ENCODE assay signal across 10 cellular contexts in genomic region chr12:53061404-53062010, GRCh38. TPM values are rescaled to one million over a fixed set of nuclear protein-coding genes. Genes with fewer than 3 reads are reported as not detected.
A peak's percentile ranks its signal among the peaks of the same experiment; 100 is the strongest.
DNase-seq lines count a peak whose midpoint lies in the region; ATAC-seq and TF ChIP-seq lines count a peak whose summit lies in the region.
"Had no signal": no experiment of that assay in that cellular context is flagged by ENCODE, and none has a peak within 500 bp of the region (broad histone marks: within the 10 kb centered on the region; RNA-seq: fewer than 3 reads in every experiment).

No MANE protein-coding gene starts in this region.

- no peak overlapping the region for H3K4me2 ChIP-seq in OCI-LY7 (ENCODE audit: low read length)

- H3K9me2 ChIP-seq in OCI-LY7 (ENCODE audit: insufficient read depth, low read length), result no peaks in the 10 kb centered on the region

- no peaks in the 10 kb centered on the region for H4K20me1 ChIP-seq in OCI-LY7 (ENCODE audit: insufficient read depth, low read length)

- TF ChIP-seq POLR2A in gastroesophageal sphincter (IDR thresholded peaks at IDR 0.05) (no peak), GM18505 (IDR thresholded peaks at IDR 0.05; ENCODE audit: borderline replicate concordance, extremely low read depth, insufficient read depth, insufficient read length) (no peak)

- H2AFZ ChIP-seq in OCI-LY7 (ENCODE audit: low read length), result no peak overlapping the region

- CTCF ChIA-PET in OCI-LY7 (lab: Charles Lee; ENCODE audit: unreplicated experiment), result interaction anchor here (0.5 to 1.0 kb wide), 2 partner anchors 10 to 41 kb away, joined by 4 to 13 read pairs; no protein-coding TSS in a partner anchor

- H3K9me3 ChIP-seq in OCI-LY7 (ENCODE audit: low read length) (no peaks in the 10 kb centered on the region), gastroesophageal sphincter (no peaks in the 10 kb centered on the region), thoracic aorta (no peaks in the 10 kb centered on the region)

- H3K27me3 ChIP-seq in gastroesophageal sphincter (no peaks in the 10 kb centered on the region), thoracic aorta (replicated peaks; ENCODE audit: insufficient read depth) (no peaks in the 10 kb centered on the region)

- no peak for TF ChIP-seq EP300 in gastroesophageal sphincter (IDR thresholded peaks at IDR 0.05)

- peak; percentile 32 for DNase-seq in SIG-M5 treated with dmso at 0.1 percent for 504 hours (lab: John Stamatoyannopoulos, UW; ENCODE audit: unreplicated experiment)
- no peak for DNase-seq in SIG-M5 (lab: John Stamatoyannopoulos, UW)
- no peak for DNase-seq in OCI-LY7 (ENCODE audit: low spot score)
- no peak for DNase-seq in thoracic aorta (ENCODE audit: low spot score)
- no peak for DNase-seq in activated CD8-positive, alpha-beta memory T cell treated with anti-CD3 and anti-CD28 coated beads for 24 hours

- peaks cover 16% of the 10 kb centered on the region; the same call in 1 of the 2 replicates for H3K36me3 ChIP-seq in OCI-LY7 (ENCODE audit: insufficient read depth, low read length)
- H3K36me3 ChIP-seq in gastroesophageal sphincter, result peaks cover 0 to 97% of the 10 kb centered on the region in 2 donors
- peaks cover 77% of the 10 kb centered on the region for H3K36me3 ChIP-seq in thoracic aorta

- H3K4me3 ChIP-seq in OCI-LY7 (ENCODE audit: low read depth, low read length, poor library complexity, severe bottlenecking) (no peak overlapping the region), gastroesophageal sphincter (no peak overlapping the region), thoracic aorta (no peak overlapping the region)

- H3K27ac ChIP-seq in OCI-LY7 (ENCODE audit: low read depth, low read length, poor library complexity, severe bottlenecking) (no peak overlapping the region), gastroesophageal sphincter (peak overlapping the region in 3 of 4 donors; percentile 85 to 95 (median 86)), thoracic aorta (peak overlapping the region; percentile 50 to 84)

- no TSS peak for BruUV-seq in OCI-LY7 (replicated peaks; lab: Mats Ljungman, UMichigan)

- intact Hi-C loops in OCI-LY7 (cut with micrococcal nuclease; ENCODE audit: unreplicated experiment), result no loop called here

- no peaks in the 10 kb centered on the region for H3K79me2 ChIP-seq in OCI-LY7 (ENCODE audit: insufficient read depth, low read depth, low read length)

- peak; percentile 60 for TF ChIP-seq CTCF in OCI-LY7 (conservative IDR thresholded peaks at IDR 0.05; ENCODE audit: low read length)
- TF ChIP-seq CTCF in gastroesophageal sphincter (IDR thresholded peaks at IDR 0.05), result peak in 2 of 4 experiments; percentile 8 to 18
- TF ChIP-seq CTCF in thoracic aorta (IDR thresholded peaks at IDR 0.05), result no peak

- 80% methylated on average over 1 of the region's 5 CpGs; no CpG with 5 or more reads in 1 of the 2 donors for WGBS in gastroesophageal sphincter (ENCODE audit: low coverage in 1 of 2), 2 donors

- H3K4me1 ChIP-seq in OCI-LY7 (ENCODE audit: insufficient read depth, low read length, poor library complexity, severe bottlenecking) (no peaks in the 10 kb centered on the region), gastroesophageal sphincter (peaks cover 0 to 100% (median 55%) of the 10 kb centered on the region in 3 donors), thoracic aorta (ENCODE audit: control insufficient read depth in 1 of 2, low read depth in 2 of 2) (peaks cover 21 to 72% of the 10 kb centered on the region in 2 donors)

- ATAC-seq in gastroesophageal sphincter, result no peak
- no peak for ATAC-seq in thoracic aorta (ENCODE audit: insufficient number of reproducible peaks, low FRiP score, low read depth)
- ATAC-seq in GM18870 (IDR thresholded peaks at IDR 0.05; ENCODE audit: unreplicated experiment), result no peak
- ATAC-seq in GM18505 (IDR thresholded peaks at IDR 0.05; ENCODE audit: unreplicated experiment), result no peak

- POLR2A ChIA-PET in OCI-LY7 (lab: Charles Lee), result no interaction called here

RNA-seq across cellular contexts. Expression of gene TNS2, which starts 11.6 kb away (rescaled TPM):
- total RNA-seq in OCI-LY7 (2014; rRNA removed; shearing (Covaris generic)), result 0.25 TPM in 1 of 2 replicates, not detected in the other
- total RNA-seq in OCI-LY7 (2022), result 1.3 and 1.6 TPM in 2 replicates
- total RNA-seq in gastroesophageal sphincter, result 100 to 1,000 TPM; 108 to 323 (median 182) TPM
- total RNA-seq in thoracic aorta, result 100 to 1,000 TPM; 292 to 307 TPM

RNA-seq across cellular contexts. Expression of gene SPRYD3, which starts 17.7 kb away (rescaled TPM):
- 7.3 and 10.9 TPM in 2 replicates for total RNA-seq in OCI-LY7 (2014; rRNA removed; shearing (Covaris generic))
- 17.2 and 20.5 TPM in 2 replicates for total RNA-seq in OCI-LY7 (2022)
- total RNA-seq in gastroesophageal sphincter, result 100 to 1,000 TPM in 2 of 4 donors, 10 to 100 TPM in 2; 79.1 to 137 (median 110) TPM
- 10 to 100 TPM; 68.0 to 94.8 TPM for total RNA-seq in thoracic aorta

RNA-seq across cellular contexts. Expression of gene IGFBP6, which starts 36.0 kb away (rescaled TPM):
- total RNA-seq in OCI-LY7 (2014; rRNA removed; shearing (Covaris generic)), result not detected in 2 replicates
- total RNA-seq in OCI-LY7 (2022) (1.2 and 2.9 TPM in 2 replicates), gastroesophageal sphincter (1,000 to 10,000 TPM in 2 of 4 donors, 100 to 1,000 TPM in 2; 632 to 1,838 (median 914) TPM), thoracic aorta (1,000 to 10,000 TPM; 1,999 to 2,150 TPM)
- total RNA-seq: B cell had no signal

RNA-seq across cellular contexts. Expression of gene SOAT2, which starts 41.8 kb away (rescaled TPM):
- 0.06 and 0.08 TPM in 2 replicates for total RNA-seq in OCI-LY7 (2014; rRNA removed; shearing (Covaris generic))
- total RNA-seq in OCI-LY7 (2022), result 1.2 and 1.8 TPM in 2 replicates
- total RNA-seq in gastroesophageal sphincter, result under 1 TPM in 1 of 4 donors, not detected in 3; 0.31 TPM
- total RNA-seq in thoracic aorta, result under 1 TPM; 0.81 to 0.99 TPM
- total RNA-seq: B cell, SK-MEL-5 had no signal

RNA-seq across cellular contexts. Expression of gene EIF4B, which starts 55.3 kb away (rescaled TPM):
- total RNA-seq in OCI-LY7 (2014; rRNA removed; shearing (Covaris generic)), result 645 and 872 TPM in 2 replicates
- 745 and 898 TPM in 2 replicates for total RNA-seq in OCI-LY7 (2022)
- 100 to 1,000 TPM; 521 to 701 (median 591) TPM for total RNA-seq in gastroesophageal sphincter
- total RNA-seq in thoracic aorta, result 100 to 1,000 TPM; 279 to 338 TPM

Comparison
In these comparisons a context has a peak if more than half of its experiments do, and no peak if none do; other contexts are left out.
1. RNA of gene TNS2, which starts 11.6 kb away (total RNA-seq): 292 to 307 TPM in thoracic aorta and 108 to 323 TPM in gastroesophageal sphincter; 0.25 to 1.6 TPM in OCI-LY7; every median in the first group is over 10 times any median in the second.
2. RNA of gene IGFBP6, which starts 36.0 kb away (total RNA-seq): 1,999 to 2,150 TPM in thoracic aorta and 632 to 1,838 TPM in gastroesophageal sphincter; 1.2 to 2.9 TPM in OCI-LY7; every median in the first group is over 100 times any median in the second.